ENCODE assay signal across 16 cellular contexts in genomic region chr6:159203304-159204005, GRCh38. TPM values are rescaled to one million over a fixed set of nuclear protein-coding genes. Genes with fewer than 3 reads are reported as not detected.
DNase-seq lines count a peak whose midpoint lies in the region; ATAC-seq, FAIRE-seq and TF ChIP-seq lines count a peak whose summit lies in the region.
"Had no signal": no experiment of that assay in that cellular context is flagged by ENCODE, and none has a peak within 500 bp of the region (broad histone marks: within the 10 kb centered on the region; RNA-seq: fewer than 3 reads in every experiment).

No MANE protein-coding gene starts in this region.

- 56% methylated on average over 9 of the region's 9 CpGs for WGBS in mesenchymal stem cell

- no peak overlapping the region for H2BK5ac ChIP-seq in mesenchymal stem cell (ENCODE audit: low read depth, low read length, poor library complexity, severe bottlenecking)

- H3K4ac ChIP-seq in mesenchymal stem cell (ENCODE audit: low read depth in 1 of 2, low read length in 2 of 2) = no peak overlapping the region

- H3K36me3 ChIP-seq in mesenchymal stem cell (ENCODE audit: control insufficient read depth in 1 of 2, insufficient read depth in 2 of 2, low read depth in 1 of 2, low read length in 2 of 2) = no peaks in the 10 kb centered on the region
- H3K36me3 ChIP-seq: Peyer's patch, suprapubic skin had no signal

- H3K79me1 ChIP-seq in mesenchymal stem cell (replicated peaks; ENCODE audit: low read length, poor library complexity, severe bottlenecking) = no peaks in the 10 kb centered on the region

- H3K9me3 ChIP-seq in AG04450 (ENCODE audit: control insufficient read depth, insufficient read depth, low read length) (no peaks in the 10 kb centered on the region), mesenchymal stem cell (ENCODE audit: control insufficient read depth, low read length) (no peaks in the 10 kb centered on the region)
- H3K9me3 ChIP-seq: Peyer's patch, suprapubic skin had no signal

- no peak overlapping the region for H2BK120ac ChIP-seq in mesenchymal stem cell (ENCODE audit: low read depth, low read length)

- H3K4me3 ChIP-seq in AG04450 (ENCODE audit: low read depth, low read length) (no peak overlapping the region), cardiac fibroblast (replicated peaks in 1 of 2; ENCODE audit: low read depth in 2 of 2, low read length in 2 of 2) (no peak overlapping the region), mesenchymal stem cell (ENCODE audit: insufficient read depth in 1 of 2, low read depth in 1 of 2, low read length in 2 of 2) (peak overlapping the region in 1 of 2 experiments; percentile 20)
- H3K4me3 ChIP-seq: Peyer's patch, suprapubic skin had no signal

- H3K4me2 ChIP-seq in mesenchymal stem cell (ENCODE audit: low read length, poor library complexity, severe bottlenecking) = no peak overlapping the region
- H3K4me2 ChIP-seq: KMS-11 had no signal

- H2AFZ ChIP-seq in mesenchymal stem cell (ENCODE audit: low read depth, low read length) = no peak overlapping the region

- no peak for TF ChIP-seq CTCF in AG04450 (IDR thresholded peaks at IDR 0.05; ENCODE audit: low read depth, low read length)
- TF ChIP-seq CTCF in cardiac fibroblast (IDR thresholded peaks at IDR 0.05; ENCODE audit: low read depth, low read length) = no peak

- no peak overlapping the region for H3K23ac ChIP-seq in mesenchymal stem cell (ENCODE audit: low read length in 2 of 2)

- H3K14ac ChIP-seq in mesenchymal stem cell (ENCODE audit: low read length in 2 of 2) = no peak overlapping the region

- no peak overlapping the region for H2AK5ac ChIP-seq in mesenchymal stem cell (ENCODE audit: low read length, severe bottlenecking)

- H4K91ac ChIP-seq in mesenchymal stem cell (ENCODE audit: low read length) = no peak overlapping the region

- no peak overlapping the region for H3K18ac ChIP-seq in mesenchymal stem cell (ENCODE audit: low read depth in 1 of 2, low read length in 2 of 2)

- POLR2A ChIA-PET in AG04450 (lab: Yijun Ruan, JAX) = no interaction called here

- CTCF ChIA-PET in AG04450 (lab: Charles Lee) = interaction anchor here (1.0 kb wide), 1 partner anchor 29 kb away, joined by 4 read pairs; no protein-coding TSS in a partner anchor

- DNase-seq in AG04450 (ENCODE audit: low read depth, low spot score) (peak; percentile 69), HTR-8/SVneo (ENCODE audit: insufficient read length, low spot score) (peak; percentile 57), cardiac fibroblast (ENCODE audit: low read depth in 2 of 2) (peak; percentile 94 to 96), mesenchymal stem cell (peak; percentile 5), cerebellum (ENCODE audit: low spot score) (no peak)
- DNase-seq: foreskin keratinocyte, GOT3, NCI-H2171 treated with DMSO at 0.1 percent for 48 hours had no signal

- no peak overlapping the region for H4K8ac ChIP-seq in mesenchymal stem cell (ENCODE audit: low read length)

- H3K27ac ChIP-seq in AG04450 (ENCODE audit: low read depth, low read length) = peak overlapping the region; percentile 65
- peak overlapping the region; percentile 7 for H3K27ac ChIP-seq in mesenchymal stem cell (ENCODE audit: low read length, poor library complexity, severe bottlenecking)
- H3K27ac ChIP-seq: C4-2B, foreskin keratinocyte, KMS-11, Peyer's patch, suprapubic skin had no signal

- H2BK12ac ChIP-seq in mesenchymal stem cell (ENCODE audit: low read length in 2 of 2) = no peak overlapping the region

- H2BK15ac ChIP-seq in mesenchymal stem cell (ENCODE audit: low read depth, poor library complexity, severe bottlenecking) = no peak overlapping the region

- H3K4me1 ChIP-seq in mesenchymal stem cell (ENCODE audit: control insufficient read depth, insufficient read depth, low read depth, low read length) = peaks cover 2% of the 10 kb centered on the region
- H3K4me1 ChIP-seq: foreskin keratinocyte, Peyer's patch, suprapubic skin had no signal

- ATAC-seq in HG03521 (IDR thresholded peaks at IDR 0.05; ENCODE audit: unreplicated experiment) = no peak
- ATAC-seq in HG03439 (IDR thresholded peaks at IDR 0.05; ENCODE audit: unreplicated experiment) = no peak
- no peak for ATAC-seq in HG03025 (IDR thresholded peaks at IDR 0.05; ENCODE audit: low FRiP score, unreplicated experiment)
- ATAC-seq: foreskin keratinocyte, left lobe of liver had no signal

- no peaks in the 10 kb centered on the region for H3K27me3 ChIP-seq in AG04450 (ENCODE audit: control insufficient read depth, insufficient read depth, low read length)
- H3K27me3 ChIP-seq in mesenchymal stem cell (ENCODE audit: control insufficient read depth in 1 of 2, insufficient read depth in 1 of 2, low read length in 2 of 2) = no peaks in the 10 kb centered on the region
- H3K27me3 ChIP-seq: Peyer's patch, suprapubic skin had no signal

- H3K9ac ChIP-seq in mesenchymal stem cell (ENCODE audit: low read length) = peak overlapping the region; percentile 76
- H3K9ac ChIP-seq: KMS-11 had no signal

- FAIRE-seq in HTR-8/SVneo (lab: Jason Lieb, UNC) = no peak

RNA-seq across cellular contexts. Expression of gene FNDC1, which starts 34.3 kb away (rescaled TPM):
- 0.01 and 0.02 TPM in 2 replicates for polyA plus RNA-seq in AG04450 (2011; rRNA removed)
- polyA minus RNA-seq in AG04450 (2011; rRNA and poly(A)+ RNA removed) = 0.22 TPM in 1 of 2 replicates, not detected in the other
- 0.10 TPM for polyA plus RNA-seq in mesenchymal stem cell (2013, experiment 1 of 2)
- 0.07 TPM for polyA plus RNA-seq in mesenchymal stem cell (2013, experiment 2 of 2)
- 1.7 TPM for total RNA-seq in cerebellum
